ENCODE assay signal across 20 cellular contexts in the genomic region with DNA sequence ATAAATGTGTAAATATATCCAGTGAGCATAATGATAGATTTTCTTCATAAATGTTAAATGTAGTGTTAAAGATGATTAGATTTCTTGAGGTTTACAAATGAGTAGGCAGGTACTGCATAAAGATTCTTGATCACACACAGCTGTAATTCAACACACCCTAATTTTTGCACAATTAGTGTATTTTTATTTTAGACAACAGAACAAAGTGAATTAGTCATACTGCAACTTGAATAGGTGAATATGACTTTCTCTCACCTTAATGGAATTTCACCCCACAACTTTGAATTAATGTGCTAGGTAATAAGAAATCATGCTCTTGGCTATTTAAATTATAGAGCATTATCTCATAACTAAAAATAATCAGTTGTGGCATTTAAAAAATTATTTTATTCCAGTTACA.
DNase-seq lines count a peak whose midpoint lies in the region; ATAC-seq, FAIRE-seq and TF ChIP-seq lines count a peak whose summit lies in the region.
"Had no signal": no experiment of that assay in that cellular context is flagged by ENCODE, and none has a peak within 500 bp of the region (broad histone marks: within the 10 kb centered on the region; RNA-seq: fewer than 3 reads in every experiment).

No MANE protein-coding gene starts in this region.

- H3K9me3 Mint-ChIP-seq in activated CD4-positive, alpha-beta T cell treated with anti-CD3 and anti-CD28 coated beads, Interleukin-2, amount 10 ng/mL, durations not matched to agents 7 days and 5 days: no peaks in the 10 kb centered on the region
- H3K9me3 Mint-ChIP-seq: CD4-positive, alpha-beta T cell; GM23338 had no signal

- no TSS peak for BruUV-seq in mammary epithelial cell (replicated peaks; lab: Mats Ljungman, UMichigan)

- H3K4me1 ChIP-seq in mammary epithelial cell (ENCODE audit: insufficient read depth, low read length) (peaks cover 32% of the 10 kb centered on the region), breast epithelium (no peaks in the 10 kb centered on the region), foreskin keratinocyte (peaks cover 27% of the 10 kb centered on the region)
- H3K4me1 ChIP-seq: A549, Caco-2 had no signal

- H2AFZ ChIP-seq in mammary epithelial cell (ENCODE audit: low read depth, low read length): peak overlapping the region; percentile 66
- H2AFZ ChIP-seq: GM23338 had no signal

- H3K36me3 ChIP-seq in mammary epithelial cell (ENCODE audit: insufficient read depth, low read length) (no peaks in the 10 kb centered on the region), breast epithelium (no peaks in the 10 kb centered on the region), bronchial epithelial cell (ENCODE audit: control insufficient read depth, insufficient read depth, low read length) (no peaks in the 10 kb centered on the region)

- no peak for TF ChIP-seq POLR2A in breast epithelium (IDR thresholded peaks at IDR 0.05)

- POLR2A ChIA-PET in activated CD4-positive, alpha-beta T cell treated with anti-CD3 and anti-CD28 coated beads, Interleukin-2, amount 10 ng/mL, durations not matched to agents 7 days and 5 days (lab: Charles Lee): no interaction called here

- H3K9ac ChIP-seq in mammary epithelial cell (ENCODE audit: insufficient read depth, low read length): no peak overlapping the region

- in situ Hi-C loops in mammary epithelial cell (cut with MboI; ENCODE audit: low sequenced_read_pairs in 2 of 2): no loop called here

- H3K27ac ChIP-seq in mammary epithelial cell (ENCODE audit: insufficient read depth, low read depth, low read length) (peak overlapping the region; percentile 97), breast epithelium (no peak overlapping the region), foreskin keratinocyte (peak overlapping the region; percentile 81)
- H3K27ac ChIP-seq: 22Rv1, A549, C4-2B had no signal

- H3K4me2 ChIP-seq in mammary epithelial cell (ENCODE audit: insufficient read depth, low read depth, low read length): peak overlapping the region; percentile 50
- H3K4me2 ChIP-seq: A549, GM23338 had no signal

- H3K27me3 ChIP-seq in mammary epithelial cell (ENCODE audit: insufficient read depth, low read length): no peaks in the 10 kb centered on the region
- H3K27me3 ChIP-seq in breast epithelium: no peaks in the 10 kb centered on the region
- H3K27me3 ChIP-seq in bronchial epithelial cell (ENCODE audit: control insufficient read depth, insufficient read depth, low read length): no peaks in the 10 kb centered on the region
- no peaks in the 10 kb centered on the region for H3K27me3 ChIP-seq in foreskin keratinocyte

- no peaks in the 10 kb centered on the region for H3K27me3 Mint-ChIP-seq in activated CD4-positive, alpha-beta T cell treated with anti-CD3 and anti-CD28 coated beads, Interleukin-2, amount 10 ng/mL, durations not matched to agents 7 days and 5 days
- H3K27me3 Mint-ChIP-seq: CD4-positive, alpha-beta T cell had no signal

- ATAC-seq in foreskin keratinocyte: peak; percentile 93
- ATAC-seq: A549, GM23338 had no signal

- dilution Hi-C loops in mammary epithelial cell (cut with HindIII; ENCODE audit: low sequenced_read_pairs): no loop called here

- H3K4me3 ChIP-seq in mammary epithelial cell (replicated peaks in 1 of 3; ENCODE audit: insufficient read depth in 1 of 3, low read depth in 2 of 3, low read length in 3 of 3) (no peak overlapping the region), breast epithelium (no peak overlapping the region), bronchial epithelial cell (ENCODE audit: low read depth, low read length) (no peak overlapping the region)
- H3K4me3 ChIP-seq: A549, GM23338 had no signal

- no peaks in the 10 kb centered on the region for H3K36me3 Mint-ChIP-seq in activated CD4-positive, alpha-beta T cell treated with anti-CD3 and anti-CD28 coated beads, Interleukin-2, amount 10 ng/mL, durations not matched to agents 7 days and 5 days (ENCODE audit: low read depth)

- no peaks in the 10 kb centered on the region for H3K4me1 Mint-ChIP-seq in activated CD4-positive, alpha-beta T cell treated with anti-CD3 and anti-CD28 coated beads, Interleukin-2, amount 10 ng/mL, durations not matched to agents 7 days and 5 days
- H3K4me1 Mint-ChIP-seq: GM23338 had no signal

- intact Hi-C loops in mammary epithelial cell (cut with micrococcal nuclease) (no loop called here), breast epithelium (cut with DNase I; ENCODE audit: low total_unique reads) (no loop called here)

- H3K27ac Mint-ChIP-seq in activated CD4-positive, alpha-beta T cell treated with anti-CD3 and anti-CD28 coated beads, Interleukin-2, amount 10 ng/mL, durations not matched to agents 7 days and 5 days: no peak overlapping the region
- H3K27ac Mint-ChIP-seq: CD4-positive, alpha-beta T cell; GM23338 had no signal

- CTCF ChIA-PET in mammary epithelial cell (lab: Charles Lee; ENCODE audit: low non-redundant PET): no interaction called here
- CTCF ChIA-PET in activated CD4-positive, alpha-beta T cell treated with anti-CD3 and anti-CD28 coated beads, Interleukin-2, amount 10 ng/mL, durations not matched to agents 7 days and 5 days (lab: Charles Lee): no interaction called here

- H3K9me3 ChIP-seq in mammary epithelial cell (replicated peaks; ENCODE audit: insufficient read depth, low read length) (no peaks in the 10 kb centered on the region), breast epithelium (no peaks in the 10 kb centered on the region)
- H3K9me3 ChIP-seq: A549, Caco-2 had no signal

- no peak overlapping the region for H3K4me3 Mint-ChIP-seq in activated CD4-positive, alpha-beta T cell treated with anti-CD3 and anti-CD28 coated beads, Interleukin-2, amount 10 ng/mL, durations not matched to agents 7 days and 5 days
- H3K4me3 Mint-ChIP-seq: CD4-positive, alpha-beta T cell; GM23338 had no signal

- FAIRE-seq in bronchial epithelial cell (lab: Jason Lieb, UNC): no peak
- FAIRE-seq: A549, D721Med, G401.6, GM12891, GM19239, H54 had no signal

- TF ChIP-seq CTCF in mammary epithelial cell (conservative IDR thresholded peaks at IDR 0.05 in 1 of 2, IDR thresholded peaks at IDR 0.05 in 1 of 2; ENCODE audit: extremely low read depth in 1 of 2, insufficient read depth in 1 of 2, low read depth in 1 of 2, low read length in 2 of 2) (no peak), breast epithelium (IDR thresholded peaks at IDR 0.05) (no peak), bronchial epithelial cell (IDR thresholded peaks at IDR 0.05; ENCODE audit: insufficient read depth, low read length, severe bottlenecking) (no peak), foreskin keratinocyte (conservative IDR thresholded peaks at IDR 0.05) (no peak)

- no peaks in the 10 kb centered on the region for H3K79me2 ChIP-seq in mammary epithelial cell (ENCODE audit: insufficient read depth, low read length)

- peak; percentile 74 for DNase-seq in mammary epithelial cell
- DNase-seq in breast epithelium (ENCODE audit: low spot score in 2 of 2): no peak
- DNase-seq in bronchial epithelial cell (ENCODE audit: low read depth): peak; percentile 96
- DNase-seq in foreskin keratinocyte: peak; percentile 87 to 88
- DNase-seq in renal cortical epithelial cell (ENCODE audit: low read depth): peak; percentile 74
- no peak for DNase-seq in NCI-H345 treated with DMSO at 0.1 percent for 48 hours (lab: John Stamatoyannopoulos, UW; ENCODE audit: unreplicated experiment)
- DNase-seq in activated CD4-positive, alpha-beta T cell treated with anti-CD3 and anti-CD28 coated beads, Interleukin-2, amount 10 ng/mL, durations not matched to agents 7 days and 5 days: no peak
- no peak for DNase-seq in NCI-H2196 (lab: John Stamatoyannopoulos, UW; ENCODE audit: unreplicated experiment)
- DNase-seq: AML-193; Caco-2; CD4-positive, alpha-beta T cell had no signal

- H4K20me1 ChIP-seq in mammary epithelial cell (ENCODE audit: insufficient read depth, low read length): no peaks in the 10 kb centered on the region

Comparison
In these comparisons a context has a peak if more than half of its experiments do, and no peak if none do; other contexts are left out.
1. DNase-seq: peak in mammary epithelial cell (single experiment), bronchial epithelial cell (single experiment), foreskin keratinocyte (2 of 2) and renal cortical epithelial cell (single experiment); none in breast epithelium (0 of 2), NCI-H345 treated with DMSO at 0.1 percent for 48 hours (single experiment), activated CD4-positive, alpha-beta T cell treated with anti-CD3 and anti-CD28 coated beads, Interleukin-2, amount 10 ng/mL, durations not matched to agents 7 days and 5 days (single experiment) and NCI-H2196 (single experiment).
2. H3K27ac ChIP-seq: peak in mammary epithelial cell (single experiment) and foreskin keratinocyte (single experiment); none in breast epithelium (0 of 2).